ENCODE assay signal across 1 cellular context in genomic region chr5:168579206-168579986, GRCh38.
TF ChIP-seq lines count a peak whose summit lies in the region.

PANK3 (minus strand) TSS chr5:168579368; CDS start chr5:168579283, 85 bp downstream.

TF ChIP-seq in IMR-90, 13 proteins besides CTCF, POLR2A, EP300 and RAD21:
- TF ChIP-seq, protein P1, sequence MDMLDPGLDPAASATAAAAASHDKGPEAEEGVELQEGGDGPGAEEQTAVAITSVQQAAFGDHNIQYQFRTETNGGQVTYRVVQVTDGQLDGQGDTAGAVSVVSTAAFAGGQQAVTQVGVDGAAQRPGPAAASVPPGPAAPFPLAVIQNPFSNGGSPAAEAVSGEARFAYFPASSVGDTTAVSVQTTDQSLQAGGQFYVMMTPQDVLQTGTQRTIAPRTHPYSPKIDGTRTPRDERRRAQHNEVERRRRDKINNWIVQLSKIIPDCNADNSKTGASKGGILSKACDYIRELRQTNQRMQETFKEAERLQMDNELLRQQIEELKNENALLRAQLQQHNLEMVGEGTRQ (IDR thresholded peaks at IDR 0.05; ENCODE audit: low read depth, low read length): peak; percentile 98
- TF ChIP-seq, protein P2, sequence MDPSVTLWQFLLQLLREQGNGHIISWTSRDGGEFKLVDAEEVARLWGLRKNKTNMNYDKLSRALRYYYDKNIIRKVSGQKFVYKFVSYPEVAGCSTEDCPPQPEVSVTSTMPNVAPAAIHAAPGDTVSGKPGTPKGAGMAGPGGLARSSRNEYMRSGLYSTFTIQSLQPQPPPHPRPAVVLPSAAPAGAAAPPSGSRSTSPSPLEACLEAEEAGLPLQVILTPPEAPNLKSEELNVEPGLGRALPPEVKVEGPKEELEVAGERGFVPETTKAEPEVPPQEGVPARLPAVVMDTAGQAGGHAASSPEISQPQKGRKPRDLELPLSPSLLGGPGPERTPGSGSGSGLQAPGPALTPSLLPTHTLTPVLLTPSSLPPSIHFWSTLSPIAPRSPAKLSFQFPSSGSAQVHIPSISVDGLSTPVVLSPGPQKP (IDR thresholded peaks at IDR 0.05; ENCODE audit: borderline replicate concordance, low read depth, low read length): no peak
- TF ChIP-seq RCOR1 (IDR thresholded peaks at IDR 0.05; ENCODE audit: insufficient replicate concordance, low read length): no peak
- TF ChIP-seq SMC3 (IDR thresholded peaks at IDR 0.05; ENCODE audit: low read depth, low read length): no peak
- TF ChIP-seq RFX5 (IDR thresholded peaks at IDR 0.05; ENCODE audit: low read depth, low read length): no peak
- TF ChIP-seq CHD1 (IDR thresholded peaks at IDR 0.05; ENCODE audit: low read depth, low read length): no peak
- peak; percentile 92 for TF ChIP-seq MAZ (IDR thresholded peaks at IDR 0.05; ENCODE audit: borderline replicate concordance, low read depth, low read length)
- no peak; the same call in 1 of the 2 replicates for TF ChIP-seq MXI1 (IDR thresholded peaks at IDR 0.05; ENCODE audit: borderline replicate concordance, low read depth, low read length)
- 0 out of 2 replicates have a peak, but pooled peaks have one; percentile 12 for TF ChIP-seq FOS (IDR thresholded peaks at IDR 0.05; ENCODE audit: low read depth, low read length)
- TF ChIP-seq MAFK (IDR thresholded peaks at IDR 0.05; ENCODE audit: low read depth, low read length): no peak
- TF ChIP-seq NFE2L2 (IDR thresholded peaks at IDR 0.05; ENCODE audit: low read depth, low read length): no peak
- TF ChIP-seq BHLHE40 (IDR thresholded peaks at IDR 0.05; ENCODE audit: low read depth, low read length): peak; percentile 57; the same call in 1 of the 2 replicates
